14 cellular contexts compared by ENCODE assay signal in genomic region chr2:1497122-1497611, GRCh38.
"Had no signal": no experiment of that assay in that cellular context is flagged by ENCODE, and none has a peak within 500 bp of the region (broad histone marks: within the 10 kb centered on the region; RNA-seq: fewer than 3 reads in every experiment).

No MANE protein-coding gene starts in this region.

- H3K27ac Mint-ChIP-seq: activated T-cell treated with anti-CD3 and anti-CD28 coated beads, Interleukin-2, amount 50 U/mL, for 72 hours; nephron had no signal

- DNase-seq: activated CD4-positive, alpha-beta T cell treated with anti-CD3 and anti-CD28 coated beads, Interleukin-2, amount 50 U/mL, for 48 hours; activated gamma-delta T cell treated with Interleukin-2 at 50 U/mL for 16 hours; activated T-cell treated with anti-CD3 and anti-CD28 coated beads, Interleukin-2, amount 50 U/mL, for 72 hours; colonic mucosa; foreskin melanocyte; heart right ventricle; left ventricle myocardium inferior; mesenchymal stem cell had no signal

- H3K9me3 Mint-ChIP-seq: activated T-cell treated with anti-CD3 and anti-CD28 coated beads, Interleukin-2, amount 50 U/mL, for 72 hours; nephron had no signal

- H3K4me3 ChIP-seq: cardiac muscle cell, colonic mucosa, heart right ventricle, left ventricle myocardium inferior, skin epidermis, tibial artery, vagina had no signal

- H3K27ac ChIP-seq: cardiac muscle cell, colonic mucosa, heart right ventricle, left ventricle myocardium inferior, skin epidermis, tibial artery, vagina had no signal

- ATAC-seq: activated CD4-positive, CD25-positive, alpha-beta regulatory T cell treated with anti-CD3 and anti-CD28 coated beads, Interleukin-2, amount 50 U/mL, for 24 hours; activated T-cell treated with anti-CD3 and anti-CD28 coated beads, Interleukin-2, amount 50 U/mL, for 72 hours; heart right ventricle had no signal

- H3K27me3 ChIP-seq: colonic mucosa, vagina had no signal

- H3K9me3 ChIP-seq: colonic mucosa, heart right ventricle, left ventricle myocardium inferior, tibial artery, vagina had no signal

- H3K36me3 ChIP-seq: cardiac muscle cell, colonic mucosa, left ventricle myocardium inferior, tibial artery, vagina had no signal

- H3K4me1 ChIP-seq: colonic mucosa, tibial artery, vagina had no signal

- H3K4me3 Mint-ChIP-seq: activated T-cell treated with anti-CD3 and anti-CD28 coated beads, Interleukin-2, amount 50 U/mL, for 72 hours; nephron had no signal

- H3K4me1 Mint-ChIP-seq: nephron had no signal
